Comparison of ENCODE assay signal across 1 cellular context in the genomic region with DNA sequence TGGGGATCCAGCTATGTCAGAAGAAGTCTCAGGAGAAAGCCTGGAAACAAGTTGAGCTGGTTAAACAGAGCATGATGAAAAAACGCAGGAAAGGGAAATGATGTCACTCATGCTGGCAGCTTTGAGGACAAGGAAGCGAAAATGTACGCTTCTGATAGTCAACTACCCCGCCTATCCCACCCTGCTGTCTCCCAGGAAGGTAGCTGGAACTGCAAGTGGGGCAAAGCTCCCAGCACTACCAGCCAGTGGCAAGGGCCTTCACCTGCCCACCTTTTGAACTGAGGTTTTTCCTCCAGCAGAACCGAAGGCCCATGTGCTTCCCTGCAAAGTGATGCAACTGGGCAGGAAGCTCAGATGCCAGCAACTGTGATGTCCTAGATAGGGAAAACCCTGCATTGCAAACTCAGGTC.
TF ChIP-seq lines count a peak whose summit lies in the region.

No MANE protein-coding gene starts in this region.

TF ChIP-seq in endothelial cell of umbilical vein, 7 proteins besides CTCF, POLR2A, EP300 and RAD21 (continued from another document):
- no peak for TF ChIP-seq POLR2AphosphoS5 (IDR thresholded peaks at IDR 0.05; ENCODE audit: insufficient read depth, low read depth, low read length)
- TF ChIP-seq EZH2 (IDR thresholded peaks at IDR 0.05; ENCODE audit: borderline replicate concordance, low read depth, low read length, severe bottlenecking): no peak
- TF ChIP-seq MYC (IDR thresholded peaks at IDR 0.05; ENCODE audit: low read depth, low read length): no peak
- no peak for TF ChIP-seq FOS (IDR thresholded peaks at IDR 0.05; ENCODE audit: borderline replicate concordance, insufficient read depth, low read length)
- TF ChIP-seq JUN (IDR thresholded peaks at IDR 0.05; ENCODE audit: borderline replicate concordance, insufficient read depth, insufficient read length, low read depth): no peak
- no peak for TF ChIP-seq GATA2 (IDR thresholded peaks at IDR 0.05; ENCODE audit: insufficient read depth, insufficient read length, low read depth, low read length)
